1 cellular context compared by ENCODE assay signal in genomic region chr18:56740645-56741044, GRCh38.
TF ChIP-seq lines count a peak whose summit lies in the region.

No MANE protein-coding gene starts in this region.

TF ChIP-seq in GM23338, 12 proteins besides CTCF, POLR2A, EP300 and RAD21 (continued from another document):
- TF ChIP-seq, protein P1, sequence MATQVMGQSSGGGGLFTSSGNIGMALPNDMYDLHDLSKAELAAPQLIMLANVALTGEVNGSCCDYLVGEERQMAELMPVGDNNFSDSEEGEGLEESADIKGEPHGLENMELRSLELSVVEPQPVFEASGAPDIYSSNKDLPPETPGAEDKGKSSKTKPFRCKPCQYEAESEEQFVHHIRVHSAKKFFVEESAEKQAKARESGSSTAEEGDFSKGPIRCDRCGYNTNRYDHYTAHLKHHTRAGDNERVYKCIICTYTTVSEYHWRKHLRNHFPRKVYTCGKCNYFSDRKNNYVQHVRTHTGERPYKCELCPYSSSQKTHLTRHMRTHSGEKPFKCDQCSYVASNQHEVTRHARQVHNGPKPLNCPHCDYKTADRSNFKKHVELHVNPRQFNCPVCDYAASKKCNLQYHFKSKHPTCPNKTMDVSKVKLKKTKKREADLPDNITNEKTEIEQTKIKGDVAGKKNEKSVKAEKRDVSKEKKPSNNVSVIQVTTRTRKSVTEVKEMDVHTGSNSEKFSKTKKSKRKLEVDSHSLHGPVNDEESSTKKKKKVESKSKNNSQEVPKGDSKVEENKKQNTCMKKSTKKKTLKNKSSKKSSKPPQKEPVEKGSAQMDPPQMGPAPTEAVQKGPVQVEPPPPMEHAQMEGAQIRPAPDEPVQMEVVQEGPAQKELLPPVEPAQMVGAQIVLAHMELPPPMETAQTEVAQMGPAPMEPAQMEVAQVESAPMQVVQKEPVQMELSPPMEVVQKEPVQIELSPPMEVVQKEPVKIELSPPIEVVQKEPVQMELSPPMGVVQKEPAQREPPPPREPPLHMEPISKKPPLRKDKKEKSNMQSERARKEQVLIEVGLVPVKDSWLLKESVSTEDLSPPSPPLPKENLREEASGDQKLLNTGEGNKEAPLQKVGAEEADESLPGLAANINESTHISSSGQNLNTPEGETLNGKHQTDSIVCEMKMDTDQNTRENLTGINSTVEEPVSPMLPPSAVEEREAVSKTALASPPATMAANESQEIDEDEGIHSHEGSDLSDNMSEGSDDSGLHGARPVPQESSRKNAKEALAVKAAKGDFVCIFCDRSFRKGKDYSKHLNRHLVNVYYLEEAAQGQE (IDR thresholded peaks at IDR 0.05; ENCODE audit: unreplicated experiment), result no peak
- TF ChIP-seq CREB1 (CRISPR knock-in tag; IDR thresholded peaks at IDR 0.05; ENCODE audit: low read depth) (no peak), EZH2 (IDR thresholded peaks at IDR 0.05; ENCODE audit: low read depth, unreplicated experiment) (no peak), STAT1 (IDR thresholded peaks at IDR 0.05; ENCODE audit: unreplicated experiment) (no peak), EZH2phosphoT487 (IDR thresholded peaks at IDR 0.05; ENCODE audit: unreplicated experiment) (no peak), JUNB (IDR thresholded peaks at IDR 0.05; ENCODE audit: unreplicated experiment) (no peak), ZNF114 (CRISPR knock-in tag; IDR thresholded peaks at IDR 0.05) (no peak), ZNF331 (CRISPR knock-in tag; IDR thresholded peaks at IDR 0.05; ENCODE audit: low read depth) (no peak)
- TF ChIP-seq, protein P2, sequence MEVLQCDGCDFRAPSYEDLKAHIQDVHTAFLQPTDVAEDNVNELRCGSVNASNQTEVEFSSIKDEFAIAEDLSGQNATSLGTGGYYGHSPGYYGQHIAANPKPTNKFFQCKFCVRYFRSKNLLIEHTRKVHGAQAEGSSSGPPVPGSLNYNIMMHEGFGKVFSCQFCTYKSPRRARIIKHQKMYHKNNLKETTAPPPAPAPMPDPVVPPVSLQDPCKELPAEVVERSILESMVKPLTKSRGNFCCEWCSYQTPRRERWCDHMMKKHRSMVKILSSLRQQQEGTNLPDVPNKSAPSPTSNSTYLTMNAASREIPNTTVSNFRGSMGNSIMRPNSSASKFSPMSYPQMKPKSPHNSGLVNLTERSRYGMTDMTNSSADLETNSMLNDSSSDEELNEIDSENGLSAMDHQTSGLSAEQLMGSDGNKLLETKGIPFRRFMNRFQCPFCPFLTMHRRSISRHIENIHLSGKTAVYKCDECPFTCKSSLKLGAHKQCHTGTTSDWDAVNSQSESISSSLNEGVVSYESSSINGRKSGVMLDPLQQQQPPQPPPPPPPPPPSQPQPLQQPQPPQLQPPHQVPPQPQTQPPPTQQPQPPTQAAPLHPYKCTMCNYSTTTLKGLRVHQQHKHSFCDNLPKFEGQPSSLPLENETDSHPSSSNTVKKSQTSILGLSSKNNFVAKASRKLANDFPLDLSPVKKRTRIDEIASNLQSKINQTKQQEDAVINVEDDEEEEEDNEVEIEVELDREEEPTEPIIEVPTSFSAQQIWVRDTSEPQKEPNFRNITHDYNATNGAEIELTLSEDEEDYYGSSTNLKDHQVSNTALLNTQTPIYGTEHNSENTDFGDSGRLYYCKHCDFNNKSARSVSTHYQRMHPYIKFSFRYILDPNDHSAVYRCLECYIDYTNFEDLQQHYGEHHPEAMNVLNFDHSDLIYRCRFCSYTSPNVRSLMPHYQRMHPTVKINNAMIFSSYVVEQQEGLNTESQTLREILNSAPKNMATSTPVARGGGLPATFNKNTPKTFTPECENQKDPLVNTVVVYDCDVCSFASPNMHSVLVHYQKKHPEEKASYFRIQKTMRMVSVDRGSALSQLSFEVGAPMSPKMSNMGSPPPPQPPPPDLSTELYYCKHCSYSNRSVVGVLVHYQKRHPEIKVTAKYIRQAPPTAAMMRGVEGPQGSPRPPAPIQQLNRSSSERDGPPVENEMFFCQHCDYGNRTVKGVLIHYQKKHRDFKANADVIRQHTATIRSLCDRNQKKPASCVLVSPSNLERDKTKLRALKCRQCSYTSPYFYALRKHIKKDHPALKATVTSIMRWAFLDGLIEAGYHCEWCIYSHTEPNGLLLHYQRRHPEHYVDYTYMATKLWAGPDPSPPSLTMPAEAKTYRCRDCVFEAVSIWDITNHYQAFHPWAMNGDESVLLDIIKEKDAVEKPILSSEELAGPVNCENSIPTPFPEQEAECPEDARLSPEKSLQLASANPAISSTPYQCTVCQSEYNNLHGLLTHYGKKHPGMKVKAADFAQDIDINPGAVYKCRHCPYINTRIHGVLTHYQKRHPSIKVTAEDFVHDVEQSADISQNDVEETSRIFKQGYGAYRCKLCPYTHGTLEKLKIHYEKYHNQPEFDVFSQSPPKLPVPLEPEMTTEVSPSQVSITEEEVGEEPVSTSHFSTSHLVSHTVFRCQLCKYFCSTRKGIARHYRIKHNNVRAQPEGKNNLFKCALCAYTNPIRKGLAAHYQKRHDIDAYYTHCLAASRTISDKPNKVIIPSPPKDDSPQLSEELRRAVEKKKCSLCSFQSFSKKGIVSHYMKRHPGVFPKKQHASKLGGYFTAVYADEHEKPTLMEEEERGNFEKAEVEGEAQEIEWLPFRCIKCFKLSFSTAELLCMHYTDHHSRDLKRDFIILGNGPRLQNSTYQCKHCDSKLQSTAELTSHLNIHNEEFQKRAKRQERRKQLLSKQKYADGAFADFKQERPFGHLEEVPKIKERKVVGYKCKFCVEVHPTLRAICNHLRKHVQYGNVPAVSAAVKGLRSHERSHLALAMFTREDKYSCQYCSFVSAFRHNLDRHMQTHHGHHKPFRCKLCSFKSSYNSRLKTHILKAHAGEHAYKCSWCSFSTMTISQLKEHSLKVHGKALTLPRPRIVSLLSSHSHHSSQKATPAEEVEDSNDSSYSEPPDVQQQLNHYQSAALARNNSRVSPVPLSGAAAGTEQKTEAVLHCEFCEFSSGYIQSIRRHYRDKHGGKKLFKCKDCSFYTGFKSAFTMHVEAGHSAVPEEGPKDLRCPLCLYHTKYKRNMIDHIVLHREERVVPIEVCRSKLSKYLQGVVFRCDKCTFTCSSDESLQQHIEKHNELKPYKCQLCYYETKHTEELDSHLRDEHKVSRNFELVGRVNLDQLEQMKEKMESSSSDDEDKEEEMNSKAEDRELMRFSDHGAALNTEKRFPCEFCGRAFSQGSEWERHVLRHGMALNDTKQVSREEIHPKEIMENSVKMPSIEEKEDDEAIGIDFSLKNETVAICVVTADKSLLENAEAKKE (CRISPR knock-in tag; IDR thresholded peaks at IDR 0.05), result no peak
TF ChIP-seq in GM23338: peak in this region for 0.
